In the genomic region with DNA sequence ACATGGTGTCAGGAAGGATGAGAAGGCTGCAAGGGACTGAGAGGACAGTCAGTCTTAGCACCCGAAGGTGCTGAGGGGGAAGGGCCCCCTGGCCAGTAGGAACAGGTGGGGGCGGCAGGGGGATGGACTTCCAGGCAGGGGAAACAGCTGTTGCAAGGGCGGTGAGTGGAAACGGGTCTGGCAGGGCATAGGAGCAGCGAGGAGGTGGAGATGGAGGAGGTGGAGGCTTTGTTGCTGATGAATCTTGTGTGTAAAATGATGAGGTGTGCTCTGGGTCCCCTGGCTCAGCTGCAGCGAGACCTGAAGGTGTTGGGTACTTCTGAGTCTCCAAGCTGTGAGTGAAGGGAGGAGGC, we compare ENCODE assay signal across 1 cellular context.
TF ChIP-seq lines count a peak whose summit lies in the region.

No MANE protein-coding gene starts in this region.

TF ChIP-seq in GM12878, 131 proteins besides CTCF, POLR2A, EP300 and RAD21:
- TF ChIP-seq NFYA (IDR thresholded peaks at IDR 0.05; ENCODE audit: borderline replicate concordance, low read depth, low read length) (no peak), RELA (IDR thresholded peaks at IDR 0.05; ENCODE audit: borderline replicate concordance, partially characterized antibody) (no peak), POLR2AphosphoS5 (IDR thresholded peaks at IDR 0.05; ENCODE audit: low read length) (no peak), MTA3 (IDR thresholded peaks at IDR 0.05; ENCODE audit: borderline replicate concordance, low read length) (no peak), FOXM1 (IDR thresholded peaks at IDR 0.05; ENCODE audit: low read depth, low read length) (no peak), RB1 (IDR thresholded peaks at IDR 0.05; ENCODE audit: borderline replicate concordance) (no peak), EGR1 (IDR thresholded peaks at IDR 0.05; ENCODE audit: borderline replicate concordance in 1 of 2, low read depth in 2 of 2, low read length in 2 of 2) (no peak), TBL1XR1 (IDR thresholded peaks at IDR 0.05; ENCODE audit: low read depth, low read length) (no peak), ZNF274 (IDR thresholded peaks at IDR 0.05; ENCODE audit: insufficient read depth, insufficient read length) (no peak), IKZF2 (IDR thresholded peaks at IDR 0.05) (no peak), TCF12 (IDR thresholded peaks at IDR 0.05; ENCODE audit: low read depth, low read length) (no peak)
- TF ChIP-seq, protein P1, sequence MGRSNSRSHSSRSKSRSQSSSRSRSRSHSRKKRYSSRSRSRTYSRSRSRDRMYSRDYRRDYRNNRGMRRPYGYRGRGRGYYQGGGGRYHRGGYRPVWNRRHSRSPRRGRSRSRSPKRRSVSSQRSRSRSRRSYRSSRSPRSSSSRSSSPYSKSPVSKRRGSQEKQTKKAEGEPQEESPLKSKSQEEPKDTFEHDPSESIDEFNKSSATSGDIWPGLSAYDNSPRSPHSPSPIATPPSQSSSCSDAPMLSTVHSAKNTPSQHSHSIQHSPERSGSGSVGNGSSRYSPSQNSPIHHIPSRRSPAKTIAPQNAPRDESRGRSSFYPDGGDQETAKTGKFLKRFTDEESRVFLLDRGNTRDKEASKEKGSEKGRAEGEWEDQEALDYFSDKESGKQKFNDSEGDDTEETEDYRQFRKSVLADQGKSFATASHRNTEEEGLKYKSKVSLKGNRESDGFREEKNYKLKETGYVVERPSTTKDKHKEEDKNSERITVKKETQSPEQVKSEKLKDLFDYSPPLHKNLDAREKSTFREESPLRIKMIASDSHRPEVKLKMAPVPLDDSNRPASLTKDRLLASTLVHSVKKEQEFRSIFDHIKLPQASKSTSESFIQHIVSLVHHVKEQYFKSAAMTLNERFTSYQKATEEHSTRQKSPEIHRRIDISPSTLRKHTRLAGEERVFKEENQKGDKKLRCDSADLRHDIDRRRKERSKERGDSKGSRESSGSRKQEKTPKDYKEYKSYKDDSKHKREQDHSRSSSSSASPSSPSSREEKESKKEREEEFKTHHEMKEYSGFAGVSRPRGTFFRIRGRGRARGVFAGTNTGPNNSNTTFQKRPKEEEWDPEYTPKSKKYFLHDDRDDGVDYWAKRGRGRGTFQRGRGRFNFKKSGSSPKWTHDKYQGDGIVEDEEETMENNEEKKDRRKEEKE (IDR thresholded peaks at IDR 0.05): no peak
- TF ChIP-seq, protein P2, sequence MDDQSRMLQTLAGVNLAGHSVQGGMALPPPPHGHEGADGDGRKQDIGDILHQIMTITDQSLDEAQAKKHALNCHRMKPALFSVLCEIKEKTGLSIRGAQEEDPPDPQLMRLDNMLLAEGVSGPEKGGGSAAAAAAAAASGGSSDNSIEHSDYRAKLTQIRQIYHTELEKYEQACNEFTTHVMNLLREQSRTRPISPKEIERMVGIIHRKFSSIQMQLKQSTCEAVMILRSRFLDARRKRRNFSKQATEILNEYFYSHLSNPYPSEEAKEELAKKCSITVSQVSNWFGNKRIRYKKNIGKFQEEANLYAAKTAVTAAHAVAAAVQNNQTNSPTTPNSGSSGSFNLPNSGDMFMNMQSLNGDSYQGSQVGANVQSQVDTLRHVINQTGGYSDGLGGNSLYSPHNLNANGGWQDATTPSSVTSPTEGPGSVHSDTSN (IDR thresholded peaks at IDR 0.05; ENCODE audit: insufficient replicate concordance, low read depth, low read length): no peak
- TF ChIP-seq, protein P3, sequence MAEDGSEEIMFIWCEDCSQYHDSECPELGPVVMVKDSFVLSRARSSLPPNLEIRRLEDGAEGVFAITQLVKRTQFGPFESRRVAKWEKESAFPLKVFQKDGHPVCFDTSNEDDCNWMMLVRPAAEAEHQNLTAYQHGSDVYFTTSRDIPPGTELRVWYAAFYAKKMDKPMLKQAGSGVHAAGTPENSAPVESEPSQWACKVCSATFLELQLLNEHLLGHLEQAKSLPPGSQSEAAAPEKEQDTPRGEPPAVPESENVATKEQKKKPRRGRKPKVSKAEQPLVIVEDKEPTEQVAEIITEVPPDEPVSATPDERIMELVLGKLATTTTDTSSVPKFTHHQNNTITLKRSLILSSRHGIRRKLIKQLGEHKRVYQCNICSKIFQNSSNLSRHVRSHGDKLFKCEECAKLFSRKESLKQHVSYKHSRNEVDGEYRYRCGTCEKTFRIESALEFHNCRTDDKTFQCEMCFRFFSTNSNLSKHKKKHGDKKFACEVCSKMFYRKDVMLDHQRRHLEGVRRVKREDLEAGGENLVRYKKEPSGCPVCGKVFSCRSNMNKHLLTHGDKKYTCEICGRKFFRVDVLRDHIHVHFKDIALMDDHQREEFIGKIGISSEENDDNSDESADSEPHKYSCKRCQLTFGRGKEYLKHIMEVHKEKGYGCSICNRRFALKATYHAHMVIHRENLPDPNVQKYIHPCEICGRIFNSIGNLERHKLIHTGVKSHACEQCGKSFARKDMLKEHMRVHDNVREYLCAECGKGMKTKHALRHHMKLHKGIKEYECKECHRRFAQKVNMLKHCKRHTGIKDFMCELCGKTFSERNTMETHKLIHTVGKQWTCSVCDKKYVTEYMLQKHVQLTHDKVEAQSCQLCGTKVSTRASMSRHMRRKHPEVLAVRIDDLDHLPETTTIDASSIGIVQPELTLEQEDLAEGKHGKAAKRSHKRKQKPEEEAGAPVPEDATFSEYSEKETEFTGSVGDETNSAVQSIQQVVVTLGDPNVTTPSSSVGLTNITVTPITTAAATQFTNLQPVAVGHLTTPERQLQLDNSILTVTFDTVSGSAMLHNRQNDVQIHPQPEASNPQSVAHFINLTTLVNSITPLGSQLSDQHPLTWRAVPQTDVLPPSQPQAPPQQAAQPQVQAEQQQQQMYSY (CRISPR knock-in tag; IDR thresholded peaks at IDR 0.05): no peak
- TF ChIP-seq, protein P4, sequence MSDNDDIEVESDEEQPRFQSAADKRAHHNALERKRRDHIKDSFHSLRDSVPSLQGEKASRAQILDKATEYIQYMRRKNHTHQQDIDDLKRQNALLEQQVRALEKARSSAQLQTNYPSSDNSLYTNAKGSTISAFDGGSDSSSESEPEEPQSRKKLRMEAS (IDR thresholded peaks at IDR 0.05; ENCODE audit: low read depth, low read length): no peak
